In the genomic region with DNA sequence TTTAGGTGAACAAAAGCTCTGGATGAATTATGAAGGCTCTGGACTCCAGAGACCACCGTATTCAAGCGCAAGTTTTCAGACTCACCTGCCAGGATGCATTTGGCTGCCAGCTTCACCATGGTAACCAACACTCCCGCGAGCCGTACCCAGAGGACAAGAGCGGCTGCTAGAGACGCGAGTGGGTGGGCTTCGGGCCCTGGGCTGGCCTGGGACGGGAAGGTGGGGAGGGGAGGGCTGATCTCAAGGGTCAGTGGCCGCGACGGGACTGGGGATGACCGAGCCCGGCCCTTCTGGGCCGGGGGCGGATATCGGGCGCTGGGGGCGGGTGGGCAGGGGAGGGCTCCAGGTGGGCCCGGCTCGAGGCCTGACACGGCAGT, we compare ENCODE assay signal across 1 cellular context.
TF ChIP-seq lines count a peak whose summit lies in the region.

No MANE protein-coding gene starts in this region.

TF ChIP-seq in GM12878, 131 proteins besides CTCF, POLR2A, EP300 and RAD21 (continued from another document):
- TF ChIP-seq, protein P1, sequence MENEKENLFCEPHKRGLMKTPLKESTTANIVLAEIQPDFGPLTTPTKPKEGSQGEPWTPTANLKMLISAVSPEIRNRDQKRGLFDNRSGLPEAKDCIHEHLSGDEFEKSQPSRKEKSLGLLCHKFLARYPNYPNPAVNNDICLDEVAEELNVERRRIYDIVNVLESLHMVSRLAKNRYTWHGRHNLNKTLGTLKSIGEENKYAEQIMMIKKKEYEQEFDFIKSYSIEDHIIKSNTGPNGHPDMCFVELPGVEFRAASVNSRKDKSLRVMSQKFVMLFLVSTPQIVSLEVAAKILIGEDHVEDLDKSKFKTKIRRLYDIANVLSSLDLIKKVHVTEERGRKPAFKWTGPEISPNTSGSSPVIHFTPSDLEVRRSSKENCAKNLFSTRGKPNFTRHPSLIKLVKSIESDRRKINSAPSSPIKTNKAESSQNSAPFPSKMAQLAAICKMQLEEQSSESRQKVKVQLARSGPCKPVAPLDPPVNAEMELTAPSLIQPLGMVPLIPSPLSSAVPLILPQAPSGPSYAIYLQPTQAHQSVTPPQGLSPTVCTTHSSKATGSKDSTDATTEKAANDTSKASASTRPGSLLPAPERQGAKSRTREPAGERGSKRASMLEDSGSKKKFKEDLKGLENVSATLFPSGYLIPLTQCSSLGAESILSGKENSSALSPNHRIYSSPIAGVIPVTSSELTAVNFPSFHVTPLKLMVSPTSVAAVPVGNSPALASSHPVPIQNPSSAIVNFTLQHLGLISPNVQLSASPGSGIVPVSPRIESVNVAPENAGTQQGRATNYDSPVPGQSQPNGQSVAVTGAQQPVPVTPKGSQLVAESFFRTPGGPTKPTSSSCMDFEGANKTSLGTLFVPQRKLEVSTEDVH (IDR thresholded peaks at IDR 0.05; ENCODE audit: low read depth, partially characterized antibody) = no peak
- TF ChIP-seq POLR2AphosphoS2 (IDR thresholded peaks at IDR 0.05; ENCODE audit: low read depth, low read length) (no peak), TBL1XR1 (IDR thresholded peaks at IDR 0.05; ENCODE audit: low read depth, low read length) (no peak), ZNF274 (IDR thresholded peaks at IDR 0.05; ENCODE audit: insufficient read depth, insufficient read length) (no peak), YY1 (IDR thresholded peaks at IDR 0.05; ENCODE audit: low read depth, low read length) (no peak), MXI1 (IDR thresholded peaks at IDR 0.05; ENCODE audit: low read depth, low read length) (no peak), IKZF1 (conservative IDR thresholded peaks at IDR 0.05) (no peak), CREB1 (IDR thresholded peaks at IDR 0.05; ENCODE audit: low read depth) (no peak), PAX5 (IDR thresholded peaks at IDR 0.05; ENCODE audit: borderline replicate concordance, low read depth, low read length) (no peak), PML (IDR thresholded peaks at IDR 0.05; ENCODE audit: low read length) (no peak), TCF7 (IDR thresholded peaks at IDR 0.05; ENCODE audit: borderline replicate concordance) (no peak), NFYA (IDR thresholded peaks at IDR 0.05; ENCODE audit: borderline replicate concordance, low read depth, low read length) (no peak), MTA2 (IDR thresholded peaks at IDR 0.05; ENCODE audit: low read depth) (no peak), STAT3 (IDR thresholded peaks at IDR 0.05; ENCODE audit: low read depth, low read length) (no peak)
- TF ChIP-seq, protein P2, sequence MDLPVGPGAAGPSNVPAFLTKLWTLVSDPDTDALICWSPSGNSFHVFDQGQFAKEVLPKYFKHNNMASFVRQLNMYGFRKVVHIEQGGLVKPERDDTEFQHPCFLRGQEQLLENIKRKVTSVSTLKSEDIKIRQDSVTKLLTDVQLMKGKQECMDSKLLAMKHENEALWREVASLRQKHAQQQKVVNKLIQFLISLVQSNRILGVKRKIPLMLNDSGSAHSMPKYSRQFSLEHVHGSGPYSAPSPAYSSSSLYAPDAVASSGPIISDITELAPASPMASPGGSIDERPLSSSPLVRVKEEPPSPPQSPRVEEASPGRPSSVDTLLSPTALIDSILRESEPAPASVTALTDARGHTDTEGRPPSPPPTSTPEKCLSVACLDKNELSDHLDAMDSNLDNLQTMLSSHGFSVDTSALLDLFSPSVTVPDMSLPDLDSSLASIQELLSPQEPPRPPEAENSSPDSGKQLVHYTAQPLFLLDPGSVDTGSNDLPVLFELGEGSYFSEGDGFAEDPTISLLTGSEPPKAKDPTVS (IDR thresholded peaks at IDR 0.05; ENCODE audit: low read depth, low read length) = no peak
